18 cellular contexts compared by ENCODE assay signal in genomic region chr7:73844131-73844547, GRCh38. TPM values are rescaled to one million over a fixed set of nuclear protein-coding genes. Genes with fewer than 3 reads are reported as not detected.
DNase-seq lines count a peak whose midpoint lies in the region.
"Had no signal": no experiment of that assay in that cellular context is flagged by ENCODE, and none has a peak within 500 bp of the region (broad histone marks: within the 10 kb centered on the region; RNA-seq: fewer than 3 reads in every experiment).

No MANE protein-coding gene starts in this region.

- no peaks in the 10 kb centered on the region for H3K27me3 ChIP-seq in trophoblast cell (ENCODE audit: insufficient read depth, low read length)
- H3K27me3 ChIP-seq: foreskin keratinocyte had no signal

- no peak overlapping the region for H2AFZ ChIP-seq in trophoblast cell (ENCODE audit: insufficient read depth, low read length, poor library complexity)

- H3K27me3 Mint-ChIP-seq in activated naive CD4-positive, alpha-beta T cell treated with anti-CD3 and anti-CD28 coated beads, Interleukin-2, amount 10 ng/mL, durations not matched to agents 7 days and 5 days: peaks cover 26% of the 10 kb centered on the region
- H3K27me3 Mint-ChIP-seq in dendritic cell treated with granulocyte-macrophage colony-stimulating factor and Interleukin-4, amounts not matched to agents 40 ng/mL and 50 ng/mL, for 4 days: peaks cover 12% of the 10 kb centered on the region

- no peak overlapping the region for H3K4me2 ChIP-seq in trophoblast cell (ENCODE audit: low read length)

- no CpG with 5 or more reads among the region's 9 CpGs for WGBS in trophoblast cell (ENCODE audit: extremely low coverage, insufficient coverage, insufficient read length)

- DNase-seq in activated naive CD4-positive, alpha-beta T cell treated with anti-CD3 and anti-CD28 coated beads, Interleukin-2, amount 10 ng/mL, durations not matched to agents 7 days and 5 days: no peak
- no peak for DNase-seq in activated naive CD4-positive, alpha-beta T cell treated with anti-CD3 and anti-CD28 coated beads, Interleukin-2, amount 50 U/mL, for 16 hours
- peak; percentile 38 for DNase-seq in NAMALWA (ENCODE audit: low spot score)
- DNase-seq in trophoblast cell: no peak
- DNase-seq in cerebellum (ENCODE audit: low spot score): no peak
- no peak for DNase-seq in NCI-H524 (lab: John Stamatoyannopoulos, UW)
- DNase-seq in cerebellar nuclear complex (lab: John Stamatoyannopoulos, UW): no peak
- DNase-seq: activated CD4-positive, alpha-beta T cell treated with anti-CD3 and anti-CD28 coated beads for 1 hour; amniotic stem cell; foreskin keratinocyte; KBM-7; left ventricle myocardium superior; NCI-H1092; NCI-H2171; NCI-H82; RPMI8226 had no signal

- CTCF ChIA-PET in activated naive CD4-positive, alpha-beta T cell treated with anti-CD3 and anti-CD28 coated beads, Interleukin-2, amount 10 ng/mL, durations not matched to agents 7 days and 5 days (lab: Charles Lee): interaction anchor here (1.4 kb wide), 1 partner anchor 11 kb away, joined by 6 read pairs; no protein-coding TSS in a partner anchor

- no peak overlapping the region for H2BK120ac ChIP-seq in trophoblast cell (ENCODE audit: insufficient read depth, low read length, poor library complexity)

- peak overlapping the region; percentile 2 for H3K4me3 Mint-ChIP-seq in activated naive CD4-positive, alpha-beta T cell treated with anti-CD3 and anti-CD28 coated beads, Interleukin-2, amount 10 ng/mL, durations not matched to agents 7 days and 5 days
- peak overlapping the region; percentile 0 for H3K4me3 Mint-ChIP-seq in dendritic cell treated with granulocyte-macrophage colony-stimulating factor and Interleukin-4, amounts not matched to agents 40 ng/mL and 50 ng/mL, for 4 days

- H3K4me1 Mint-ChIP-seq in activated naive CD4-positive, alpha-beta T cell treated with anti-CD3 and anti-CD28 coated beads, Interleukin-2, amount 10 ng/mL, durations not matched to agents 7 days and 5 days: peaks cover 16% of the 10 kb centered on the region
- H3K4me1 Mint-ChIP-seq in dendritic cell treated with granulocyte-macrophage colony-stimulating factor and Interleukin-4, amounts not matched to agents 40 ng/mL and 50 ng/mL, for 4 days (ENCODE audit: low read depth): peaks cover 82% of the 10 kb centered on the region

- peak overlapping the region; percentile 11 for H3K27ac ChIP-seq in trophoblast cell (ENCODE audit: low read depth, low read length)

- no peak overlapping the region for H4K12ac ChIP-seq in trophoblast cell (ENCODE audit: low read depth, low read length)

- H2AK5ac ChIP-seq in trophoblast cell (ENCODE audit: low read length): no peak overlapping the region

- no peak overlapping the region for H3K14ac ChIP-seq in trophoblast cell (ENCODE audit: low read length)

- peak overlapping the region; percentile 40 for H4K91ac ChIP-seq in trophoblast cell (ENCODE audit: low read depth, low read length)

- H3K9me3 Mint-ChIP-seq in activated naive CD4-positive, alpha-beta T cell treated with anti-CD3 and anti-CD28 coated beads, Interleukin-2, amount 10 ng/mL, durations not matched to agents 7 days and 5 days: no peaks in the 10 kb centered on the region
- no peaks in the 10 kb centered on the region for H3K9me3 Mint-ChIP-seq in dendritic cell treated with granulocyte-macrophage colony-stimulating factor and Interleukin-4, amounts not matched to agents 40 ng/mL and 50 ng/mL, for 4 days

- no peaks in the 10 kb centered on the region for H3K36me3 ChIP-seq in trophoblast cell (ENCODE audit: control insufficient read depth in 1 of 2, insufficient read depth in 2 of 2, low read length in 2 of 2)

- H3K9me3 ChIP-seq in trophoblast cell (ENCODE audit: insufficient read depth, low read depth, low read length): peaks cover 1% of the 10 kb centered on the region

- no peak overlapping the region for H3K23ac ChIP-seq in trophoblast cell (ENCODE audit: low read length)

- no peak overlapping the region for H2BK5ac ChIP-seq in trophoblast cell (ENCODE audit: low read depth, low read length, poor library complexity)

- no peak overlapping the region for H3K4ac ChIP-seq in trophoblast cell (ENCODE audit: low read depth, low read length)

- H3K18ac ChIP-seq in trophoblast cell (ENCODE audit: low read length): no peak overlapping the region

- peak overlapping the region; percentile 41 for H2BK12ac ChIP-seq in trophoblast cell (ENCODE audit: low read length)

- no peak overlapping the region for H4K8ac ChIP-seq in trophoblast cell (ENCODE audit: low read depth, low read length)

- intact Hi-C loops in dendritic cell treated with granulocyte-macrophage colony-stimulating factor and Interleukin-4, amounts not matched to agents 40 ng/mL and 50 ng/mL, for 4 days (cut with micrococcal nuclease): no loop called here

- H3K27ac Mint-ChIP-seq in activated naive CD4-positive, alpha-beta T cell treated with anti-CD3 and anti-CD28 coated beads, Interleukin-2, amount 10 ng/mL, durations not matched to agents 7 days and 5 days: no peak overlapping the region
- peak overlapping the region; percentile 85 for H3K27ac Mint-ChIP-seq in dendritic cell treated with granulocyte-macrophage colony-stimulating factor and Interleukin-4, amounts not matched to agents 40 ng/mL and 50 ng/mL, for 4 days

- no peak overlapping the region for H3K4me3 ChIP-seq in trophoblast cell (ENCODE audit: low read depth, low read length)

- no peak overlapping the region for H3K9ac ChIP-seq in trophoblast cell (ENCODE audit: low read length)

- H3K79me1 ChIP-seq in trophoblast cell (ENCODE audit: low read length): peaks cover 12% of the 10 kb centered on the region

- H3K36me3 Mint-ChIP-seq in activated naive CD4-positive, alpha-beta T cell treated with anti-CD3 and anti-CD28 coated beads, Interleukin-2, amount 10 ng/mL, durations not matched to agents 7 days and 5 days: no peaks in the 10 kb centered on the region
- H3K36me3 Mint-ChIP-seq in dendritic cell treated with granulocyte-macrophage colony-stimulating factor and Interleukin-4, amounts not matched to agents 40 ng/mL and 50 ng/mL, for 4 days (ENCODE audit: low read depth): peaks cover 33% of the 10 kb centered on the region

- peaks cover 3% of the 10 kb centered on the region for H3K79me2 ChIP-seq in trophoblast cell (ENCODE audit: control insufficient read depth, insufficient read depth, low read length, poor library complexity)

- peaks cover 24 to 26% of the 10 kb centered on the region in 2 experiments for H3K4me1 ChIP-seq in trophoblast cell (ENCODE audit: control insufficient read depth in 1 of 2, insufficient read depth in 2 of 2, low read length in 2 of 2)

RNA-seq across cellular contexts. Expression of gene METTL27, which starts 1.8 kb away (rescaled TPM):
- 1.3 and 1.5 TPM in 2 replicates for polyA plus RNA-seq in trophoblast cell (2013)
- total RNA-seq in cerebellum: 2.5 TPM

RNA-seq across cellular contexts. Expression of gene CLDN4, which starts 13.3 kb away (rescaled TPM):
- polyA plus RNA-seq in trophoblast cell (2013): 166 and 180 TPM in 2 replicates
- total RNA-seq in cerebellum: 2.7 TPM
- total RNA-seq: left ventricle myocardium superior had no signal

RNA-seq across cellular contexts. Expression of gene TMEM270, which starts 16.8 kb away (rescaled TPM):
- polyA plus RNA-seq in trophoblast cell (2013): not detected in 2 replicates
- total RNA-seq in cerebellum: not detected
- total RNA-seq: foreskin keratinocyte, left ventricle myocardium superior, renal cortical epithelial cell had no signal
- polyA plus RNA-seq: foreskin keratinocyte had no signal
